In the genomic region with DNA sequence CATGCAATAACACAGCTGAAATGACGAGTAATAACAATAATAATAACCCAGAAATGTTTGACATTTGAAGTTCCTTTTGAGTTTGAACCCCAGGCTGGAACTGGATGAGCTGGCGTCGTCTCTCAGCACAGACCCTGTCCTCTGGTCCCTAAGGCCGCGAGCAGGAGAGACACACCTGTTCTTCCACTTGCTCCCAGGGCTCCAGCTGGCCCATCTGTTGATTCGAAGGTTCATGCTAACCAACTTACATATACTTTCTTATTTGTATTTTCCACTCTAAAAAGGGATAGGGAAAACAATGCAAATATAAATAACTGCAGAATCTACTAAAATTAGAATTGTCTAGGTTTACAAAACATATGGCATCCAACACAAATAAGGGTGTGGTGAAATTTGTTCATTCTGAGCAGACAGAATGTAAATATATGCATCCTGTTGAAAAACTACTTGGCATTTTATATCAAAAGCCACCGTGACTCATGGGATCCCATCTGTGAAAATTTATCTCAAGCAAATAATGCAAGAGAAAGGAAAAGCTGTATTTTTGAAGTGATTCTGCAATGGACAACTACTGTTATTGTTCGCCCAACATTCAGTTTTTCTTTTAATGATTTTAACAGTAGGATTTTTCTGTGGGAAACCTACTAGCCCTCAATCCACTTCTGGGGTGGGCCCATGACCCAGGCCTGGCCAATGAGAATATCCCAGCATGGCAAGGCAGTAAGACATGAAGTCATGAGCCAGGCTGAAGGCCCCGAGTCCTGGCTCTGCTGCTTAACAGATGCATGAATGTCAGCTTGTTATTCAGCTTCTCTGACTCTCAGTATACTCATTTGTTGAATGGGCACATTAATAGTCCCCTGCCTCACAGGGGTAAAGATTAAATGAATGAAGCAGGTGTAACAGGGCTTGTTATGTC, we compare ENCODE assay signal across 8 cellular contexts. TPM values are rescaled to one million over a fixed set of nuclear protein-coding genes. Genes with fewer than 3 reads are reported as not detected.
A peak's percentile ranks its signal among the peaks of the same experiment; 100 is the strongest.
DNase-seq lines count a peak whose midpoint lies in the region; ATAC-seq and TF ChIP-seq lines count a peak whose summit lies in the region.

No MANE protein-coding gene starts in this region.

- H3K4me1 ChIP-seq in thoracic aorta (ENCODE audit: control insufficient read depth in 1 of 2, low read depth in 2 of 2) = peaks cover 0 to 12% of the 10 kb centered on the region in 2 donors

- peak overlapping the region; percentile 85 for H3K4me3 ChIP-seq in kidney epithelial cell (ENCODE audit: low read depth, low read length)
- peak overlapping the region; percentile 90 for H3K4me3 ChIP-seq in thoracic aorta

- peaks cover 26% of the 10 kb centered on the region for H3K4me1 Mint-ChIP-seq in activated CD8-positive, alpha-beta memory T cell treated with anti-CD3 and anti-CD28 coated beads, Interleukin-2, amount 10 ng/mL, durations not matched to agents 7 days and 5 days

- CTCF ChIA-PET in activated CD8-positive, alpha-beta memory T cell treated with anti-CD3 and anti-CD28 coated beads, Interleukin-2, amount 10 ng/mL, durations not matched to agents 7 days and 5 days (lab: Charles Lee) = interaction anchor here (1.1 to 2.5 kb wide), 4 partner anchors 12 to 55 kb away, joined by 3 to 19 read pairs (median 9); partner anchors contain the start of gene RGS9

- peak overlapping the region; percentile 75 for H3K4me3 Mint-ChIP-seq in activated CD8-positive, alpha-beta memory T cell treated with anti-CD3 and anti-CD28 coated beads, Interleukin-2, amount 10 ng/mL, durations not matched to agents 7 days and 5 days

- H3K27ac ChIP-seq in thoracic aorta = peak overlapping the region; percentile 79 to 86

- H3K9me3 ChIP-seq in thoracic aorta = no peaks in the 10 kb centered on the region

- ATAC-seq in activated CD8-positive, alpha-beta memory T cell treated with anti-CD3 and anti-CD28 coated beads, Interleukin-2, amount 10 ng/mL, durations not matched to agents 7 days and 5 days = no peak
- ATAC-seq in activated naive CD4-positive, alpha-beta T cell treated with anti-CD3 and anti-CD28 coated beads, Interleukin-2, amount 50 U/mL, for 72 hours = no peak
- ATAC-seq in thoracic aorta (ENCODE audit: insufficient number of reproducible peaks, low FRiP score, low read depth) = no peak
- no peak for ATAC-seq in GM18870 (IDR thresholded peaks at IDR 0.05; ENCODE audit: unreplicated experiment)
- no peak for ATAC-seq in HG02981 (IDR thresholded peaks at IDR 0.05; ENCODE audit: unreplicated experiment)

- peak overlapping the region; percentile 88 for H3K27ac Mint-ChIP-seq in activated CD8-positive, alpha-beta memory T cell treated with anti-CD3 and anti-CD28 coated beads, Interleukin-2, amount 10 ng/mL, durations not matched to agents 7 days and 5 days
- H3K27ac Mint-ChIP-seq in activated naive CD4-positive, alpha-beta T cell treated with anti-CD3 and anti-CD28 coated beads, Interleukin-2, amount 50 U/mL, for 72 hours = peak overlapping the region; percentile 43 to 99

- no peak for DNase-seq in activated CD8-positive, alpha-beta memory T cell treated with anti-CD3 and anti-CD28 coated beads, Interleukin-2, amount 10 ng/mL, durations not matched to agents 7 days and 5 days
- DNase-seq in activated CD8-positive, alpha-beta memory T cell treated with anti-CD3 and anti-CD28 coated beads for 24 hours = no peak
- no peak for DNase-seq in activated naive CD4-positive, alpha-beta T cell treated with anti-CD3 and anti-CD28 coated beads, Interleukin-2, amount 50 U/mL, for 72 hours (ENCODE audit: low spot score in 2 of 2)
- no peak for DNase-seq in kidney epithelial cell (ENCODE audit: low read depth)
- no peak for DNase-seq in thoracic aorta (ENCODE audit: low spot score)
- no peak for DNase-seq in NCI-H2081 treated with DMSO at 0.1 percent for 48 hours (lab: John Stamatoyannopoulos, UW)

- peaks cover 1% of the 10 kb centered on the region for H3K27me3 ChIP-seq in kidney epithelial cell (ENCODE audit: control insufficient read depth, insufficient read depth, low read length)
- no peaks in the 10 kb centered on the region for H3K27me3 ChIP-seq in thoracic aorta (replicated peaks; ENCODE audit: insufficient read depth)

- H3K27me3 Mint-ChIP-seq in activated CD8-positive, alpha-beta memory T cell treated with anti-CD3 and anti-CD28 coated beads, Interleukin-2, amount 10 ng/mL, durations not matched to agents 7 days and 5 days = peaks cover 19% of the 10 kb centered on the region

- no peaks in the 10 kb centered on the region for H3K9me3 Mint-ChIP-seq in activated CD8-positive, alpha-beta memory T cell treated with anti-CD3 and anti-CD28 coated beads, Interleukin-2, amount 10 ng/mL, durations not matched to agents 7 days and 5 days (ENCODE audit: low read depth)
- peaks cover 0 to 4% of the 10 kb centered on the region in 2 donors for H3K9me3 Mint-ChIP-seq in activated naive CD4-positive, alpha-beta T cell treated with anti-CD3 and anti-CD28 coated beads, Interleukin-2, amount 50 U/mL, for 72 hours

- no peaks in the 10 kb centered on the region for H3K36me3 Mint-ChIP-seq in activated CD8-positive, alpha-beta memory T cell treated with anti-CD3 and anti-CD28 coated beads, Interleukin-2, amount 10 ng/mL, durations not matched to agents 7 days and 5 days
- peaks cover 0 to 5% of the 10 kb centered on the region in 2 donors for H3K36me3 Mint-ChIP-seq in activated naive CD4-positive, alpha-beta T cell treated with anti-CD3 and anti-CD28 coated beads, Interleukin-2, amount 50 U/mL, for 72 hours

- TF ChIP-seq CTCF in kidney epithelial cell (IDR thresholded peaks at IDR 0.05; ENCODE audit: insufficient read depth, low read length, poor library complexity, severe bottlenecking) (no peak), thoracic aorta (IDR thresholded peaks at IDR 0.05) (no peak)

- H3K36me3 ChIP-seq in kidney epithelial cell (ENCODE audit: control insufficient read depth, insufficient read depth, low read length) (no peaks in the 10 kb centered on the region), thoracic aorta (no peaks in the 10 kb centered on the region)

RNA-seq across cellular contexts. Expression of gene RGS9, which starts 13.2 kb away (rescaled TPM):
- 10 to 100 TPM in 1 of 2 experiments, 1 to 10 TPM in 1; 4.7 to 16.0 TPM for total RNA-seq in activated CD8-positive, alpha-beta memory T cell treated with anti-CD3 and anti-CD28 coated beads, Interleukin-2, amount 10 ng/mL, durations not matched to agents 7 days and 5 days
- 1 to 10 TPM; 1.1 to 1.7 TPM for total RNA-seq in activated naive CD4-positive, alpha-beta T cell treated with anti-CD3 and anti-CD28 coated beads, Interleukin-2, amount 50 U/mL, for 72 hours
- 7.5 and 10.1 TPM in 2 replicates for total RNA-seq in kidney epithelial cell
- total RNA-seq in thoracic aorta = 1 to 10 TPM; 3.2 to 4.0 TPM
